26 cellular contexts compared by ENCODE assay signal in genomic region chr5:79745255-79745654, GRCh38. TPM values are rescaled to one million over a fixed set of nuclear protein-coding genes. Genes with fewer than 3 reads are reported as not detected.
"Had no signal": no experiment of that assay in that cellular context is flagged by ENCODE, and none has a peak within 500 bp of the region (broad histone marks: within the 10 kb centered on the region; RNA-seq: fewer than 3 reads in every experiment).

No MANE protein-coding gene starts in this region.

- H3K27ac ChIP-seq: colonic mucosa, esophagus squamous epithelium, neutrophil, pancreas, right lobe of liver, testis, tibial artery had no signal

- FAIRE-seq: endometrium, pancreas had no signal

- ATAC-seq: effector memory CD8-positive, alpha-beta T cell; mucosa of descending colon; natural killer cell treated with Interleukin-12 subunit alpha and Interleukin-12 subunit beta and Interleukin-15 and Interleukin-18, amount 100 ng/mL, for 72 hours; pancreas; right lobe of liver; stimulated activated memory B cell treated with anti-CD40 and anti-IgM and Interleukin-4, amounts not matched to agents 10 μg/mL and 1 μg/mL and 100 μg/mL, for 72 hours; stimulated activated naive CD8-positive, alpha-beta T cell treated with anti-CD3 and anti-CD28 coated beads, Interleukin-15, Interleukin-2, amounts not matched to agents 100 U/mL and 50 U/mL, for 24 hours had no signal

- H3K4me3 ChIP-seq: colonic mucosa, esophagus squamous epithelium, mucosa of descending colon, pancreas, right lobe of liver, smooth muscle cell, testis, tibial artery had no signal

- H3K36me3 ChIP-seq: colonic mucosa, esophagus squamous epithelium, neutrophil, pancreas, right lobe of liver had no signal

- H3K27me3 ChIP-seq: colonic mucosa, esophagus squamous epithelium, neutrophil, pancreas, right lobe of liver, testis, tibial artery had no signal

- H3K9me3 ChIP-seq: colonic mucosa, esophagus squamous epithelium, mucosa of descending colon, neutrophil, pancreas, right lobe of liver, testis, tibial artery had no signal

- H3K4me1 ChIP-seq: colonic mucosa, esophagus squamous epithelium, pancreas, testis, tibial artery had no signal

- DNase-seq: colonic mucosa; effector memory CD8-positive, alpha-beta T cell; erythroblast; esophagus squamous epithelium; foreskin melanocyte; glutamatergic neuron; hypothalamus; immature natural killer cell; islet precursor cell; kidney glomerular epithelial cell; mesenchymal stem cell; mucosa of descending colon; naive B cell; pancreas; retina; right lobe of liver; stimulated activated CD4-positive, alpha-beta T cell treated with anti-CD3 and anti-CD28 coated beads, Interleukin-4, amount 100 ng/mL, for 4 hours; stimulated activated naive CD8-positive, alpha-beta T cell treated with anti-CD3 and anti-CD28 coated beads, Interleukin-15, Interleukin-2, amounts not matched to agents 100 U/mL and 50 U/mL, for 24 hours; substantia nigra; testis; tibial artery had no signal

- H3K4me2 ChIP-seq: smooth muscle cell had no signal

RNA-seq across cellular contexts. Expression of gene CMYA5, which starts 55.6 kb away (rescaled TPM):
- polyA plus RNA-seq: immature natural killer cell had no signal
